8 cellular contexts compared by ENCODE assay signal in genomic region chr21:28516996-28517592, GRCh38.
DNase-seq lines count a peak whose midpoint lies in the region; ATAC-seq and TF ChIP-seq lines count a peak whose summit lies in the region.

No MANE protein-coding gene starts in this region.

- ATAC-seq in GM18868 (IDR thresholded peaks at IDR 0.05; ENCODE audit: unreplicated experiment) (peak; percentile 98), HG03045 (IDR thresholded peaks at IDR 0.05; ENCODE audit: unreplicated experiment) (peak; percentile 99)

- H3K27me3 ChIP-seq in AG04450 (ENCODE audit: control insufficient read depth, insufficient read depth, low read length): no peaks in the 10 kb centered on the region

- CTCF ChIA-PET in AG04450 (lab: Charles Lee): interaction anchor here (1.2 to 2.7 kb wide), 3 partner anchors 68 to 228 kb away, joined by 3 to 12 read pairs (median 3); no protein-coding TSS in a partner anchor

- no peaks in the 10 kb centered on the region for H3K9me3 ChIP-seq in AG04450 (ENCODE audit: control insufficient read depth, insufficient read depth, low read length)

- POLR2A ChIA-PET in AG04450 (lab: Yijun Ruan, JAX): no interaction called here

- no peak for DNase-seq in AG04450 (ENCODE audit: low read depth, low spot score)
- DNase-seq in NCI-H345 treated with DMSO at 0.1 percent for 48 hours (lab: John Stamatoyannopoulos, UW; ENCODE audit: unreplicated experiment): peak; percentile 9
- peak; percentile 16 to 51 for DNase-seq in activated CD4-positive, alpha-beta T cell treated with anti-CD3 and anti-CD28 coated beads, Interleukin-2, amount 50 U/mL, for 24 hours (ENCODE audit: low read depth in 1 of 2, low spot score in 1 of 2)
- peak; percentile 38 for DNase-seq in effector CD8-positive, alpha-beta T cell (lab: John Stamatoyannopoulos, UW)
- peak; percentile 37 for DNase-seq in midbrain (lab: John Stamatoyannopoulos, UW)
- peak; percentile 15 to 23 for DNase-seq in stimulated activated CD8-positive, alpha-beta memory T cell treated with anti-CD3 and anti-CD28 coated beads, Interleukin-7, amount 100 ng/mL, for 4 hours (ENCODE audit: low read depth in 2 of 2)

- no peak overlapping the region for H3K27ac ChIP-seq in AG04450 (ENCODE audit: low read depth, low read length)

- peak; percentile 38 for TF ChIP-seq CTCF in AG04450 (IDR thresholded peaks at IDR 0.05; ENCODE audit: low read depth, low read length)

- no peak overlapping the region for H3K4me3 ChIP-seq in AG04450 (ENCODE audit: low read depth, low read length)
